In the genomic region with DNA sequence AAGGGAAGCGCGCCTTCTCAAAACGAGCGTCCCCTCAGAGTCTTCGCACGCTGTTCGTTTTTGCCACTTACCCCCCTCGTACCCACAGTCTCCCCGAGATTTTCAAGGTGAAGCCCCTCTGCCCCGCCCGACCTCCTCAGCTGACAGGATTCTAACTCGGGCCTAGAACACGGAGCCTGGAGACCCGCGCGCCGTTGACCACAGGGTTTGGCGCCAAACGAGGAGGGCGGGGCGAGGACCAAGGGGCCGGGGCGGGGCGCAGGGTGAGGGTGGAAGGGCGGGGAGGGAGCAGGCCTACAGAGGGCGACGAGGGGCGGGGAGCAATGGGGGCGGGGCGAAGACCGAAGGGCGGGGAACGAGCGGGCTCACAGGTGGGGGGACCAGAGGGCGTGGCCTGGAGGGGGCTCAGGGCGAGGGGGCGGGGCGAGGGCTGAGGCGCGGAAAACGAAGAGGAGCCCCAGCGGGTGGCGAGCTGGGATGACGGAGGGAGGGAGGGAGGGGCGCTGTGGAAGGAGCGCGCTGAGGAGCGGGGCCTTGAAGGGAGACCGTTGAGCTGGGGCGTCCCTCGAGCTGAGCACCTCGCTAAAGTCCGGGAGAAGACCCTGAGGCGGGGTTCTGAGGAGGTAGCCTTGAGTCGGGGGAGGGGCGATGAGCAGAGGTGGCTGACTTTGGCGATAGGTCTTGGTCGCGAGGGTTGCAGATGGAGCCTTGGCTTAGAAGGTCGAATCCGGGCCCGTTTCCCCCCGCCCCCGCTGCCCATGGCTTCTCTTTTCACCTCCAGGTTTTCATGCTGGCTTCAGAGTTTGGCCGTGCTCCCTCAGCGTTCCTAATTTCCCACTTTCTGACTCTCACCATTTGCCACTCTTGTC, we compare ENCODE assay signal across 8 cellular contexts. TPM values are rescaled to one million over a fixed set of nuclear protein-coding genes. Genes with fewer than 3 reads are reported as not detected.
DNase-seq lines count a peak whose midpoint lies in the region; ATAC-seq and TF ChIP-seq lines count a peak whose summit lies in the region.

A gene with protein sequence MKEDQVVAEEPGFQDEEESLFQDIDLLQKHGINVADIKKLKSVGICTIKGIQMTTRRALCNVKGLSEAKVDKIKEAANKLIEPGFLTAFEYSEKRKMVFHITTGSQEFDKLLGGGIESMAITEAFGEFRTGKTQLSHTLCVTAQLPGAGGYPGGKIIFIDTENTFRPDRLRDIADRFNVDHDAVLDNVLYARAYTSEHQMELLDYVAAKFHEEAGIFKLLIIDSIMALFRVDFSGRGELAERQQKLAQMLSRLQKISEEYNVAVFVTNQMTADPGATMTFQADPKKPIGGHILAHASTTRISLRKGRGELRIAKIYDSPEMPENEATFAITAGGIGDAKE (minus strand): TSS at position 212 of the 869 bp plus-strand sequence. CDS start 1,927 bp downstream, outside the sequence.

- peak within 1 kb of the TSS; percentile 57 for H3K4me3 ChIP-seq in kidney epithelial cell (ENCODE audit: low read depth, low read length)

- H3K36me3 ChIP-seq in kidney epithelial cell (ENCODE audit: control insufficient read depth, insufficient read depth, low read length): no peaks in the 10 kb centered on the region

- no peak for TF ChIP-seq CTCF in kidney epithelial cell (IDR thresholded peaks at IDR 0.05; ENCODE audit: insufficient read depth, low read length, poor library complexity, severe bottlenecking)

- H3K27me3 ChIP-seq in kidney epithelial cell (ENCODE audit: control insufficient read depth, insufficient read depth, low read length): no peaks in the 10 kb centered on the region

- in situ Hi-C loops in G401 (cut with HindIII; ENCODE audit: low sequenced_read_pairs): no loop called here

- DNase-seq in G401 (ENCODE audit: low spot score) (peak; percentile 92), NCI-H510A treated with DMSO at 0.1 percent for 48 hours (lab: John Stamatoyannopoulos, UW) (peak; percentile 81), cerebellum (ENCODE audit: low spot score) (peak; percentile 96), kidney epithelial cell (ENCODE audit: low read depth) (peak; percentile 35)
- peak; percentile 97 to 98 for DNase-seq in activated CD4-positive, alpha-beta T cell treated with anti-CD3 and anti-CD28 coated beads for 4 hours
- peak; percentile 99 for DNase-seq in stimulated activated CD4-positive, alpha-beta T cell treated with anti-CD3 and anti-CD28 coated beads, Interleukin-15, amount 100 ng/mL, for 24 hours

- ATAC-seq in HG02973 (IDR thresholded peaks at IDR 0.05; ENCODE audit: unreplicated experiment) (peak; percentile 60), HG02884 (IDR thresholded peaks at IDR 0.05; ENCODE audit: unreplicated experiment) (no peak)

RNA-seq across cellular contexts. Expression of the gene that starts here (rescaled TPM):
- 4.0 and 107 TPM in 2 replicates for total RNA-seq in G401 (2014; rRNA removed; shearing (Covaris generic))
- total RNA-seq in cerebellum: 5.0 TPM
- total RNA-seq in kidney epithelial cell: 0.75 and 1.5 TPM in 2 replicates

Comparison
In these comparisons a context has a peak if more than half of its experiments do, and no peak if none do; other contexts are left out.
1. DNase-seq: peak in every context shown above with its lines; median percentile 99 in stimulated activated CD4-positive, alpha-beta T cell treated with anti-CD3 and anti-CD28 coated beads, Interleukin-15, amount 100 ng/mL, for 24 hours; 98 in activated CD4-positive, alpha-beta T cell treated with anti-CD3 and anti-CD28 coated beads for 4 hours; 96 in cerebellum; 92 in G401; 81 in NCI-H510A treated with DMSO at 0.1 percent for 48 hours; 35 in kidney epithelial cell.